In genomic region chr11:3865388-3866193, GRCh38 we compare ENCODE assay signal across 1 cellular context.
TF ChIP-seq lines count a peak whose summit lies in the region.

No MANE protein-coding gene starts in this region.

TF ChIP-seq in K562, 482 proteins besides CTCF, POLR2A, EP300 and RAD21 (continued from another document and continues in another):
- TF ChIP-seq ARID4B (CRISPR knock-in tag; IDR thresholded peaks at IDR 0.05) (no peak), PBX2 (CRISPR knock-in tag; IDR thresholded peaks at IDR 0.05; ENCODE audit: low read depth) (no peak), PBX2 (tag; conservative IDR thresholded peaks at IDR 0.05; ENCODE audit: low read depth) (peak; percentile 15; the same call in 1 of the 2 replicates), CUX1 (CRISPR knock-in tag; IDR thresholded peaks at IDR 0.05) (no peak), RHOXF2B (CRISPR knock-in tag; conservative IDR thresholded peaks at IDR 0.05) (no peak), FIP1L1 (IDR thresholded peaks at IDR 0.05; ENCODE audit: low read depth, low read length, poor library complexity, severe bottlenecking) (no peak), MBD2 (IDR thresholded peaks at IDR 0.05; ENCODE audit: borderline replicate concordance, low read depth) (no peak), GABPB1 (CRISPR knock-in tag; IDR thresholded peaks at IDR 0.05) (peak; percentile 20; the same call in 1 of the 2 replicates), PHF8 (IDR thresholded peaks at IDR 0.05; ENCODE audit: borderline replicate concordance, low read length) (no peak), NUFIP1 (IDR thresholded peaks at IDR 0.05; ENCODE audit: partially characterized antibody) (no peak), ARID1B (IDR thresholded peaks at IDR 0.05) (peak; percentile 92), SIN3B (IDR thresholded peaks at IDR 0.05; ENCODE audit: low read depth) (no peak), SMAD1 (IDR thresholded peaks at IDR 0.05; ENCODE audit: low read depth, low read length, partially characterized antibody) (no peak), ZNF175 (CRISPR knock-in tag; IDR thresholded peaks at IDR 0.05; ENCODE audit: low read depth) (peak; percentile 85; the same call in 1 of the 2 replicates), ATF7 (IDR thresholded peaks at IDR 0.05) (peak; percentile 59; the same call in 1 of the 2 replicates), SP2 (IDR thresholded peaks at IDR 0.05; ENCODE audit: extremely low read depth, low read depth, low read length, poor library complexity, severe bottlenecking) (no peak), TAF15 (IDR thresholded peaks at IDR 0.05; ENCODE audit: low read depth, low read length) (no peak), TCF7 (IDR thresholded peaks at IDR 0.05; ENCODE audit: borderline replicate concordance) (no peak), ZNF347 (CRISPR knock-in tag; IDR thresholded peaks at IDR 0.05; ENCODE audit: low read depth) (no peak), NR2C2 (CRISPR knock-in tag; IDR thresholded peaks at IDR 0.05) (no peak), NR2C2 (tag; IDR thresholded peaks at IDR 0.05) (peak; percentile 57; the same call in 1 of the 2 replicates), KDM2B (CRISPR knock-in tag; IDR thresholded peaks at IDR 0.05) (no peak), XRCC3 (IDR thresholded peaks at IDR 0.05) (no peak), ATF4 (CRISPR knock-in tag; IDR thresholded peaks at IDR 0.05) (no peak; the same call in 1 of the 2 replicates), MCM7 (IDR thresholded peaks at IDR 0.05) (no peak), CCAR2 (IDR thresholded peaks at IDR 0.05; ENCODE audit: low read depth, low read length) (no peak), BHLHE40 (IDR thresholded peaks at IDR 0.05; ENCODE audit: low read length) (no peak), ZNF551 (CRISPR knock-in tag; IDR thresholded peaks at IDR 0.05) (no peak), MNT (conservative IDR thresholded peaks at IDR 0.05) (peak in 1 of 2 experiments; percentile 37; a peak in 2 of 4 replicates), PML (IDR thresholded peaks at IDR 0.05; ENCODE audit: low read length) (peak; percentile 27; the same call in 1 of the 2 replicates), STAG1 (CRISPR knock-in tag; IDR thresholded peaks at IDR 0.05; ENCODE audit: borderline replicate concordance) (no peak), ZNF57 (CRISPR knock-in tag; IDR thresholded peaks at IDR 0.05) (no peak), ID3 (CRISPR knock-in tag; IDR thresholded peaks at IDR 0.05) (no peak), ID3 (tag; IDR thresholded peaks at IDR 0.05) (peak; percentile 70; the same call in 1 of the 2 replicates), NFE2L1 (tag; IDR thresholded peaks at IDR 0.05; ENCODE audit: borderline replicate concordance, low read depth) (no peak), ETS2 (tag; IDR thresholded peaks at IDR 0.05; ENCODE audit: borderline replicate concordance, poor library complexity, severe bottlenecking) (no peak), ZNF165 (CRISPR knock-in tag; IDR thresholded peaks at IDR 0.05; ENCODE audit: borderline replicate concordance) (no peak), SMAD2 (IDR thresholded peaks at IDR 0.05; ENCODE audit: low read depth, low read length) (no peak), ZNF280B (CRISPR knock-in tag; IDR thresholded peaks at IDR 0.05) (no peak), TBL1XR1 (IDR thresholded peaks at IDR 0.05; ENCODE audit: low read length in 2 of 2) (no peak)
- TF ChIP-seq, protein P1, sequence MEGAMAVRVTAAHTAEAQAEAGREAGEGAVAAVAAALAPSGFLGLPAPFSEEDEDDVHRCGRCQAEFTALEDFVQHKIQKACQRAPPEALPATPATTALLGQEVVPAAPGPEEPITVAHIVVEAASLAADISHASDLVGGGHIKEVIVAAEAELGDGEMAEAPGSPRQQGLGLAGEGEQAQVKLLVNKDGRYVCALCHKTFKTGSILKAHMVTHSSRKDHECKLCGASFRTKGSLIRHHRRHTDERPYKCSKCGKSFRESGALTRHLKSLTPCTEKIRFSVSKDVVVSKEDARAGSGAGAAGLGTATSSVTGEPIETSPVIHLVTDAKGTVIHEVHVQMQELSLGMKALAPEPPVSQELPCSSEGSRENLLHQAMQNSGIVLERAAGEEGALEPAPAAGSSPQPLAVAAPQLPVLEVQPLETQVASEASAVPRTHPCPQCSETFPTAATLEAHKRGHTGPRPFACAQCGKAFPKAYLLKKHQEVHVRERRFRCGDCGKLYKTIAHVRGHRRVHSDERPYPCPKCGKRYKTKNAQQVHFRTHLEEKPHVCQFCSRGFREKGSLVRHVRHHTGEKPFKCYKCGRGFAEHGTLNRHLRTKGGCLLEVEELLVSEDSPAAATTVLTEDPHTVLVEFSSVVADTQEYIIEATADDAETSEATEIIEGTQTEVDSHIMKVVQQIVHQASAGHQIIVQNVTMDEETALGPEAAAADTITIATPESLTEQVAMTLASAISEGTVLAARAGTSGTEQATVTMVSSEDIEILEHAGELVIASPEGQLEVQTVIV (CRISPR knock-in tag; IDR thresholded peaks at IDR 0.05; ENCODE audit: borderline replicate concordance): no peak
- TF ChIP-seq, protein P2, sequence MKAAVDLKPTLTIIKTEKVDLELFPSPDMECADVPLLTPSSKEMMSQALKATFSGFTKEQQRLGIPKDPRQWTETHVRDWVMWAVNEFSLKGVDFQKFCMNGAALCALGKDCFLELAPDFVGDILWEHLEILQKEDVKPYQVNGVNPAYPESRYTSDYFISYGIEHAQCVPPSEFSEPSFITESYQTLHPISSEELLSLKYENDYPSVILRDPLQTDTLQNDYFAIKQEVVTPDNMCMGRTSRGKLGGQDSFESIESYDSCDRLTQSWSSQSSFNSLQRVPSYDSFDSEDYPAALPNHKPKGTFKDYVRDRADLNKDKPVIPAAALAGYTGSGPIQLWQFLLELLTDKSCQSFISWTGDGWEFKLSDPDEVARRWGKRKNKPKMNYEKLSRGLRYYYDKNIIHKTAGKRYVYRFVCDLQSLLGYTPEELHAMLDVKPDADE (conservative IDR thresholded peaks at IDR 0.05; ENCODE audit: control insufficient read depth, low read depth, low read length): no peak
